In genomic region chr13:107322228-107322627, GRCh38 we compare ENCODE assay signal across 23 cellular contexts.
"Had no signal": no experiment of that assay in that cellular context is flagged by ENCODE, and none has a peak within 500 bp of the region (broad histone marks: within the 10 kb centered on the region; RNA-seq: fewer than 3 reads in every experiment).

No MANE protein-coding gene starts in this region.

- DNase-seq: activated CD4-positive, alpha-beta T cell treated with anti-CD3 and anti-CD28 coated beads for 48 hours; activated CD4-positive, alpha-beta T cell treated with anti-CD3 and anti-CD28 coated beads, Interleukin-2, amount 50 U/mL, for 48 hours; activated CD8-positive, alpha-beta memory T cell treated with anti-CD3 and anti-CD28 coated beads for 24 hours; activated effector memory CD4-positive, alpha-beta T cell treated with Interleukin-2 at 50 U/mL for 16 hours; activated naive CD4-positive, alpha-beta T cell treated with Interleukin-2 at 50 U/mL for 16 hours; activated naive CD8-positive, alpha-beta T cell treated with anti-CD3 and anti-CD28 coated beads for 36 hours; effector memory CD8-positive, alpha-beta T cell; foreskin fibroblast; heart right ventricle; kidney glomerular epithelial cell; left lung; lower lobe of right lung; mesenchymal stem cell; naive thymus-derived CD8-positive, alpha-beta T cell; occipital lobe; right cardiac atrium; stimulated activated naive CD4-positive, alpha-beta T cell had no signal

- H3K27ac ChIP-seq: ascending aorta, coronary artery, heart right ventricle, left lung, lower lobe of right lung, tibial nerve, VCaP had no signal

- H3K27me3 ChIP-seq: ascending aorta, heart right ventricle, left lung, tibial nerve had no signal

- H3K9me3 ChIP-seq: ascending aorta, heart right ventricle, left lung, lower lobe of right lung, tibial nerve had no signal

- H3K4me1 ChIP-seq: ascending aorta, heart right ventricle, left lung, lower lobe of right lung, tibial nerve had no signal

- ATAC-seq: activated CD4-positive, CD25-positive, alpha-beta regulatory T cell treated with anti-CD3 and anti-CD28 coated beads, Interleukin-2, amount 50 U/mL, for 24 hours; effector memory CD8-positive, alpha-beta T cell; esophagus mucosa; heart right ventricle; left lung; lower lobe of right lung; naive thymus-derived CD8-positive, alpha-beta T cell; right cardiac atrium had no signal

- H3K4me3 ChIP-seq: ascending aorta, coronary artery, heart right ventricle, left lung, lower lobe of right lung, tibial nerve had no signal

- H3K36me3 ChIP-seq: ascending aorta, heart right ventricle, left lung, lower lobe of right lung, tibial nerve had no signal
